In the genomic region with DNA sequence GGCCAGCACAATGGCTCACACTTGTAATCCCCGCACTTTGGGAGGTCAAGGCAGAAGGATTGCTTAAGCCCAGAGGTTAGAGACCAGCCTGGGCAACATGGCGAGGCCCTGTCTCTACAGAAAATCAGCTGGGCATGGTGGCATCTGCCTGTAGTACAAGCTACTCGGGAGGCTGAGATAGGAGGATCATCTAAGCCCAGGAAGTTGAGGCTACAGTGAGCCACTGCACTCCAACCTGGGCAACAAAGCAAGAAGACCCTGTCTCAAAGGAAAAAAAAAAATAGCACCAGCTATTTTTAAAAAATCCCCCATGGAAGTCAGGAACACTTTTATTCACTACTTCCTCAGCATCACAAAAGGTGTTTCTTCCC, we compare ENCODE assay signal across 28 cellular contexts. TPM values are rescaled to one million over a fixed set of nuclear protein-coding genes. Genes with fewer than 3 reads are reported as not detected.
"Had no signal": no experiment of that assay in that cellular context is flagged by ENCODE, and none has a peak within 500 bp of the region (broad histone marks: within the 10 kb centered on the region; RNA-seq: fewer than 3 reads in every experiment).

No MANE protein-coding gene starts in this region.

- H3K4me3 Mint-ChIP-seq: naive thymus-derived CD4-positive, alpha-beta T cell; nephron; neural progenitor cell; stimulated activated naive B cell treated with anti-CD40 and anti-IgM and Interleukin-4, amounts not matched to agents 10 μg/mL and 1 μg/mL and 100 μg/mL, for 72 hours; stimulated activated naive CD8-positive, alpha-beta T cell treated with anti-CD3 and anti-CD28 coated beads, Interleukin-15, Interleukin-2, amounts not matched to agents 100 ng/mL and 50 ng/mL, for 24 hours had no signal

- H3K4me1 Mint-ChIP-seq: naive thymus-derived CD4-positive, alpha-beta T cell; nephron; neural progenitor cell; stimulated activated naive B cell treated with anti-CD40 and anti-IgM and Interleukin-4, amounts not matched to agents 10 μg/mL and 1 μg/mL and 100 μg/mL, for 72 hours had no signal

- H3K36me3 Mint-ChIP-seq: neural progenitor cell; stimulated activated naive B cell treated with anti-CD40 and anti-IgM and Interleukin-4, amounts not matched to agents 10 μg/mL and 1 μg/mL and 100 μg/mL, for 72 hours had no signal

- H3K4me2 ChIP-seq: neural progenitor cell had no signal

- H3K27ac ChIP-seq: dorsolateral prefrontal cortex, gastrocnemius medialis, left lung, neural progenitor cell, parathyroid adenoma, thoracic aorta, tibial nerve, upper lobe of left lung had no signal

- H3K27me3 ChIP-seq: gastrocnemius medialis, neural progenitor cell, tibial nerve, upper lobe of left lung had no signal

- DNase-seq: dorsolateral prefrontal cortex; effector CD4-positive, alpha-beta T cell; gastrocnemius medialis; head of caudate nucleus; hippocampal formation; left cardiac atrium; left lung; mesendoderm; midbrain; naive thymus-derived CD4-positive, alpha-beta T cell; stimulated activated CD4-positive, alpha-beta T cell treated with anti-CD3 and anti-CD28 coated beads, Interleukin-15, amount 100 ng/mL, for 24 hours; stimulated activated CD4-positive, alpha-beta T cell treated with anti-CD3 and anti-CD28 coated beads, Interleukin-2, amount 100 ng/mL, for 48 hours; stimulated activated naive B cell treated with anti-CD40 and anti-IgM and Interleukin-4, amounts not matched to agents 10 μg/mL and 1 μg/mL and 100 μg/mL, for 72 hours; upper lobe of left lung had no signal

- H2AFZ ChIP-seq: neural progenitor cell, parathyroid adenoma had no signal

- H3K36me3 ChIP-seq: gastrocnemius medialis, left lung, neural progenitor cell, thoracic aorta, tibial nerve, upper lobe of left lung had no signal

- FAIRE-seq: colon, islet of Langerhans, urothelium cell line had no signal

- H3K9me3 Mint-ChIP-seq: nephron had no signal

- H3K79me2 ChIP-seq: parathyroid adenoma had no signal

- H3K27ac Mint-ChIP-seq: naive thymus-derived CD4-positive, alpha-beta T cell; nephron; neural progenitor cell; progenitor cell of endocrine pancreas; stimulated activated naive B cell treated with anti-CD40 and anti-IgM and Interleukin-4, amounts not matched to agents 10 μg/mL and 1 μg/mL and 100 μg/mL, for 72 hours; stimulated activated naive CD8-positive, alpha-beta T cell treated with anti-CD3 and anti-CD28 coated beads, Interleukin-15, Interleukin-2, amounts not matched to agents 100 ng/mL and 50 ng/mL, for 24 hours had no signal

- H3K4me1 ChIP-seq: gastrocnemius medialis, left lung, neural progenitor cell, parathyroid adenoma, tibial nerve, upper lobe of left lung had no signal

- H3K4me3 ChIP-seq: dorsolateral prefrontal cortex, gastrocnemius medialis, left lung, neural progenitor cell, thoracic aorta, tibial nerve, upper lobe of left lung had no signal

- H3K9ac ChIP-seq: neural progenitor cell, parathyroid adenoma had no signal

- ATAC-seq: gastrocnemius medialis; left cardiac atrium; left lung; naive thymus-derived CD4-positive, alpha-beta T cell; sciatic nerve; stimulated activated naive B cell treated with anti-CD40 and anti-IgM and Interleukin-4, amounts not matched to agents 10 μg/mL and 1 μg/mL and 100 μg/mL, for 72 hours had no signal

- H3K9me3 ChIP-seq: gastrocnemius medialis, left lung, thoracic aorta, tibial nerve, upper lobe of left lung had no signal

RNA-seq across cellular contexts. Expression of gene FOXQ1, which starts 45.2 kb away (rescaled TPM):
- total RNA-seq: glomerular endothelial cell; left cardiac atrium; lung microvascular endothelial cell; naive thymus-derived CD4-positive, alpha-beta T cell; skeletal muscle tissue had no signal
- polyA plus RNA-seq: naive thymus-derived CD4-positive, alpha-beta T cell had no signal
